Comparison of ENCODE assay signal across 16 cellular contexts in the genomic region with DNA sequence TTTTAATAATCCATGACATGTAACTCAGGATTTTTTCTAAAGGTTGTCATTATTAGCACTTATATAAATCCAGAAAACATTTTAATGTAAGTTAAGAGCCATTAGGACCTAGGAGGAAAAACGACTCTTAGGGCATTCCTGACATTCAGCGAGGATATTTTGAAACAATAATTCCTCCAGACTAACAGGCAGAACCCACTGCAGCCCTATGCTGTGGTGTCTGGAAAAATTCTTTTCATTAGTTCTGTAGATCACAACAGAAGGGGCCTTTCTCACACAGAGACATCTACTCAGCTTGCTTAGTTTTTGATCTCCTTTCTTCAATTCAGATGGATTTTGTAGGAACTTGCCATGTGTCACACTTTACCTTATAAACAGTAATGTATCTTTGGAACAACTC.
DNase-seq lines count a peak whose midpoint lies in the region; ATAC-seq and TF ChIP-seq lines count a peak whose summit lies in the region.
"Had no signal": no experiment of that assay in that cellular context is flagged by ENCODE, and none has a peak within 500 bp of the region (broad histone marks: within the 10 kb centered on the region; RNA-seq: fewer than 3 reads in every experiment).

No MANE protein-coding gene starts in this region.

- no peaks in the 10 kb centered on the region for H3K9me3 ChIP-seq in SK-N-MC (ENCODE audit: low read depth, low read length)

- H3K36me3 ChIP-seq in SK-N-MC (ENCODE audit: insufficient read depth, low read length) = no peaks in the 10 kb centered on the region
- no peaks in the 10 kb centered on the region for H3K36me3 ChIP-seq in rectal smooth muscle tissue (ENCODE audit: control insufficient read depth, insufficient read depth, low read length)

- DNase-seq in SK-N-MC (ENCODE audit: low read depth, low spot score) (no peak), coronary artery (ENCODE audit: low spot score) (no peak), glomerular visceral epithelial cell (ENCODE audit: extremely low spot score) (no peak), NCI-H1105 treated with DMSO at 0.1 percent for 48 hours (lab: John Stamatoyannopoulos, UW) (no peak)
- DNase-seq: CD8-positive, alpha-beta T cell; DMS79 treated with DMSO at 0.1 percent for 48 hours; HCEC 1CT; NCI-H1048; NCI-H1694; NCI-H2107; NCI-H345; NCI-H748 treated with DMSO at 0.1 percent for 48 hours had no signal

- no peak for TF ChIP-seq CTCF in coronary artery (IDR thresholded peaks at IDR 0.05)

- H3K4me3 ChIP-seq in SK-N-MC (no peak overlapping the region), coronary artery (peak overlapping the region; percentile 11), rectal smooth muscle tissue (ENCODE audit: low read length) (no peak overlapping the region)

- no peaks in the 10 kb centered on the region for H3K27me3 ChIP-seq in rectal smooth muscle tissue (ENCODE audit: control insufficient read depth, insufficient read depth, low read length)

- no peak for ATAC-seq in HG03097 (IDR thresholded peaks at IDR 0.05; ENCODE audit: low FRiP score, unreplicated experiment)
- no peak for ATAC-seq in GM18519 (IDR thresholded peaks at IDR 0.05; ENCODE audit: low FRiP score, unreplicated experiment)
- ATAC-seq: CD8-positive, alpha-beta T cell; Right ventricle myocardium inferior had no signal

- H3K27ac ChIP-seq in SK-N-MC (no peak overlapping the region), coronary artery (peak overlapping the region; percentile 35 to 72), rectal smooth muscle tissue (ENCODE audit: low read depth, low read length) (peak overlapping the region; percentile 72)

- H3K9ac ChIP-seq in SK-N-MC (ENCODE audit: insufficient read length) = peak overlapping the region; percentile 20
- H3K9ac ChIP-seq in rectal smooth muscle tissue (ENCODE audit: low read length) = no peak overlapping the region

- peaks cover 21% of the 10 kb centered on the region for H3K4me1 ChIP-seq in rectal smooth muscle tissue (ENCODE audit: control insufficient read depth, insufficient read depth, low read length)
